Comparison of ENCODE assay signal across 15 cellular contexts in the genomic region with DNA sequence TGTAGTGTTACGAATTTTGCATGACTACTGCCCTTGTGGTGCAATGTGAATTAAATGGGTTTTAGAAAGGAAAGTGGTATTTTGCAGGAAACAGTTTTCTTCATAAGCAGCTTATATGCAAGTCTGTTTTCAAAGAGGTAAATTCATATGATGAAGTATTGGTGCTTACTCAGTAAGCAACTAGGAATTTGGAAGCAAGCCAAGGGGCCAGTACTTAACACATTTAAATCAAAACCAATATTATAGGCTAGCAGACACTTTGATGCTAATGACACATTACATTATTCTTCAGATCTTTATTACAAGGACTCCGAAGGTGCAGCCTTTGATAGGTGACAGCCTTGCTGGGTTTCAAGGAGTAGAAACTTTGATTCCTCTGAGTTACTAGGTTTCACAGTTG. TPM values are rescaled to one million over a fixed set of nuclear protein-coding genes. Genes with fewer than 3 reads are reported as not detected.
DNase-seq lines count a peak whose midpoint lies in the region; ATAC-seq and FAIRE-seq lines count a peak whose summit lies in the region.
"Had no signal": no experiment of that assay in that cellular context is flagged by ENCODE, and none has a peak within 500 bp of the region (broad histone marks: within the 10 kb centered on the region; RNA-seq: fewer than 3 reads in every experiment).

No MANE protein-coding gene starts in this region.

- DNase-seq in DMS153 (lab: John Stamatoyannopoulos, UW) (peak; percentile 22), NCI-H1105 (lab: John Stamatoyannopoulos, UW) (peak; percentile 75), NCI-H748 treated with DMSO at 0.1 percent for 48 hours (lab: John Stamatoyannopoulos, UW) (peak; percentile 24), glomerular visceral epithelial cell (ENCODE audit: extremely low spot score) (peak; percentile 2), small intestine (no peak), hypothalamus (lab: John Stamatoyannopoulos, UW) (no peak)
- DNase-seq in stimulated activated CD4-positive, alpha-beta T cell treated with anti-CD3 and anti-CD28 coated beads, Interleukin-4, amount 100 ng/mL, for 1 hour, result no peak
- DNase-seq: activated B cell treated with CpG ODN at 0.5 μM for 24 hours; activated CD8-positive, alpha-beta memory T cell treated with anti-CD3 and anti-CD28 coated beads, Interleukin-2, amount 50 U/mL, for 48 hours; glutamatergic neuron; stimulated activated CD4-positive, alpha-beta T cell treated with anti-CD3 and anti-CD28 coated beads, Interleukin-15, amount 100 ng/mL, for 24 hours had no signal

- FAIRE-seq in small intestine (lab: Jason Lieb, UNC), result no peak
- FAIRE-seq: H54 had no signal

- WGBS in small intestine, 3 donors, result 40 to 64% (median 54%) methylated on average over 2 of the region's 2 CpGs

- H3K4me1 ChIP-seq in small intestine (ENCODE audit: control insufficient read depth in 2 of 2, insufficient read depth in 1 of 2, low read depth in 1 of 2, low read length in 1 of 2), result no peaks in the 10 kb centered on the region
- H3K4me1 ChIP-seq: suprapubic skin had no signal

- no peaks in the 10 kb centered on the region for H3K36me3 ChIP-seq in small intestine (ENCODE audit: control insufficient read depth in 2 of 2, insufficient read depth in 2 of 2, low read length in 2 of 2)
- H3K36me3 ChIP-seq: suprapubic skin had no signal

- H3K27me3 ChIP-seq in small intestine (ENCODE audit: control insufficient read depth in 2 of 2, insufficient read depth in 2 of 2, low read length in 2 of 2), result no peaks in the 10 kb centered on the region
- H3K27me3 ChIP-seq: suprapubic skin had no signal

- H3K4me3 ChIP-seq in small intestine (ENCODE audit: low read depth in 1 of 2, low read length in 2 of 2), result no peak overlapping the region
- H3K4me3 ChIP-seq: suprapubic skin had no signal

- no peak for ATAC-seq in GM18907 (IDR thresholded peaks at IDR 0.05; ENCODE audit: unreplicated experiment)

- no peaks in the 10 kb centered on the region for H3K9me3 ChIP-seq in small intestine (ENCODE audit: control insufficient read depth, low read depth)
- H3K9me3 ChIP-seq: suprapubic skin had no signal

- H3K27ac ChIP-seq in small intestine (ENCODE audit: low read depth in 1 of 2, low read length in 1 of 2), result no peak overlapping the region
- H3K27ac ChIP-seq: KMS-11, suprapubic skin had no signal

RNA-seq across cellular contexts. Expression of a gene that starts 23.1 kb away (rescaled TPM):
- polyA plus RNA-seq in small intestine, result under 1 TPM in 2 of 3 donors, not detected in 1; under 0.01 to 0.49 TPM

Comparison
In these comparisons a context has a peak if more than half of its experiments do, and no peak if none do; other contexts are left out.
1. DNase-seq: peak in DMS153 (single experiment), NCI-H1105 (single experiment), NCI-H748 treated with DMSO at 0.1 percent for 48 hours (single experiment) and glomerular visceral epithelial cell (single experiment); none in stimulated activated CD4-positive, alpha-beta T cell treated with anti-CD3 and anti-CD28 coated beads, Interleukin-4, amount 100 ng/mL, for 1 hour (single experiment), small intestine (single experiment) and hypothalamus (0 of 51).